In genomic region chr12:101920906-101921305, GRCh38 we compare ENCODE assay signal across 1 cellular context.
TF ChIP-seq lines count a peak whose summit lies in the region.

No MANE protein-coding gene starts in this region.

TF ChIP-seq in IMR-90, 13 proteins besides CTCF, POLR2A, EP300 and RAD21:
- no peak for TF ChIP-seq ELK1 (IDR thresholded peaks at IDR 0.05; ENCODE audit: borderline replicate concordance, low read depth, low read length)
- TF ChIP-seq USF2 (IDR thresholded peaks at IDR 0.05; ENCODE audit: low read depth, low read length) = no peak
- TF ChIP-seq RFX5 (IDR thresholded peaks at IDR 0.05; ENCODE audit: low read depth, low read length) = no peak
- no peak for TF ChIP-seq CHD1 (IDR thresholded peaks at IDR 0.05; ENCODE audit: low read depth, low read length)
- TF ChIP-seq MAZ (IDR thresholded peaks at IDR 0.05; ENCODE audit: borderline replicate concordance, low read depth, low read length) = no peak
